In genomic region chr15:84947947-84948830, GRCh38 we compare ENCODE assay signal across 9 cellular contexts. TPM values are rescaled to one million over a fixed set of nuclear protein-coding genes. Genes with fewer than 3 reads are reported as not detected.
DNase-seq lines count a peak whose midpoint lies in the region; ATAC-seq, FAIRE-seq and TF ChIP-seq lines count a peak whose summit lies in the region.
"Had no signal": no experiment of that assay in that cellular context is flagged by ENCODE, and none has a peak within 500 bp of the region (broad histone marks: within the 10 kb centered on the region; RNA-seq: fewer than 3 reads in every experiment).

No MANE protein-coding gene starts in this region.

- H4K5ac ChIP-seq in IMR-90 (ENCODE audit: low read depth, low read length) = no peak overlapping the region

- WGBS in IMR-90 (ENCODE audit: extremely low coverage in 2 of 2, insufficient read length in 1 of 2), 2 experiments = no CpG with 5 or more reads among the region's 4 CpGs
- WGBS in mammary epithelial cell (ENCODE audit: low coverage, missing lambda C conversion rate) = 65% methylated on average over 4 of the region's 4 CpGs

- H3K4me2 ChIP-seq in IMR-90 (ENCODE audit: low read depth, low read length) = peak overlapping the region; percentile 24; the same call in 1 of the 2 replicates
- no peak overlapping the region for H3K4me2 ChIP-seq in mammary epithelial cell (ENCODE audit: insufficient read depth, low read depth, low read length)
- H3K4me2 ChIP-seq: neural progenitor cell had no signal

- H3K18ac ChIP-seq in IMR-90 (ENCODE audit: low read depth, low read length) = no peak overlapping the region

- H3K4me1 ChIP-seq in IMR-90 (ENCODE audit: control insufficient read depth, insufficient read depth, low read length) = peaks cover 8% of the 10 kb centered on the region; the same call in 1 of the 2 replicates
- peaks cover 8% of the 10 kb centered on the region for H3K4me1 ChIP-seq in mammary epithelial cell (ENCODE audit: insufficient read depth, low read length)
- H3K4me1 ChIP-seq: neural progenitor cell had no signal

- no peak for TF ChIP-seq POLR2A in IMR-90 (IDR thresholded peaks at IDR 0.05; ENCODE audit: low read depth, low read length)

- no peaks in the 10 kb centered on the region for H4K20me1 ChIP-seq in IMR-90 (ENCODE audit: insufficient read depth, low read length)
- no peaks in the 10 kb centered on the region for H4K20me1 ChIP-seq in mammary epithelial cell (ENCODE audit: insufficient read depth, low read length)

- H3K4me3 ChIP-seq in IMR-90 (ENCODE audit: insufficient read depth, low read depth, low read length) = no peak overlapping the region
- no peak overlapping the region for H3K4me3 ChIP-seq in mammary epithelial cell (replicated peaks in 1 of 3; ENCODE audit: insufficient read depth in 1 of 3, low read depth in 2 of 3, low read length in 3 of 3)
- H3K4me3 ChIP-seq: neural progenitor cell had no signal

- H2BK20ac ChIP-seq in IMR-90 (ENCODE audit: low read depth, low read length) = peak overlapping the region; percentile 66

- H3K27me3 ChIP-seq in IMR-90 (ENCODE audit: control insufficient read depth, insufficient read depth, low read length) (no peaks in the 10 kb centered on the region), mammary epithelial cell (ENCODE audit: insufficient read depth, low read length) (no peaks in the 10 kb centered on the region)
- H3K27me3 ChIP-seq: neural progenitor cell had no signal

- BruUV-seq in IMR-90 (replicated peaks; lab: Mats Ljungman, UMichigan) (no TSS peak), mammary epithelial cell (replicated peaks; lab: Mats Ljungman, UMichigan) (no TSS peak)

- H3K9me3 ChIP-seq in IMR-90 (ENCODE audit: control insufficient read depth, insufficient read depth, low read length) = no peaks in the 10 kb centered on the region
- H3K9me3 ChIP-seq in mammary epithelial cell (replicated peaks; ENCODE audit: insufficient read depth, low read length) = no peaks in the 10 kb centered on the region

- CTCF ChIA-PET in IMR-90 (lab: Yijun Ruan, JAX) = interaction anchor here (0.8 to 1.4 kb wide), 2 partner anchors 20 to 96 kb away, joined by 3 to 4 read pairs; no protein-coding TSS in a partner anchor
- CTCF ChIA-PET in mammary epithelial cell (lab: Charles Lee; ENCODE audit: low non-redundant PET) = no interaction called here

- no peaks in the 10 kb centered on the region for H3K79me2 ChIP-seq in mammary epithelial cell (ENCODE audit: insufficient read depth, low read length)

- H3K27ac ChIP-seq in IMR-90 (ENCODE audit: insufficient read depth, low read length) (peak overlapping the region; percentile 24; the same call in 1 of the 2 replicates), mammary epithelial cell (ENCODE audit: insufficient read depth, low read depth, low read length) (no peak overlapping the region)
- H3K27ac ChIP-seq: neural progenitor cell had no signal

- in situ Hi-C loops in IMR-90 (cut with MboI; ENCODE audit: low sequenced_read_pairs) = no loop called here
- in situ Hi-C loops in mammary epithelial cell (cut with MboI; ENCODE audit: low sequenced_read_pairs in 2 of 2) = no loop called here

- intact Hi-C loops in IMR-90 (cut with micrococcal nuclease) = no loop called here
- intact Hi-C loops in mammary epithelial cell (cut with micrococcal nuclease) = no loop called here

- peak overlapping the region; percentile 46; the same call in 1 of the 2 replicates for H3K4ac ChIP-seq in IMR-90 (ENCODE audit: low read depth, low read length)

- peak overlapping the region; percentile 38 for H2AK9ac ChIP-seq in IMR-90 (replicated peaks; ENCODE audit: low read depth, low read length, poor library complexity)

- peak overlapping the region; percentile 46; the same call in 1 of the 2 replicates for H2AK5ac ChIP-seq in IMR-90 (ENCODE audit: low read depth, low read length)

- H3K23ac ChIP-seq in IMR-90 (ENCODE audit: low read depth, low read length) = peak overlapping the region; percentile 57; the same call in 1 of the 2 replicates

- peak overlapping the region; percentile 42 for H2BK5ac ChIP-seq in IMR-90 (ENCODE audit: low read depth, low read length, poor library complexity, severe bottlenecking)

- ATAC-seq in IMR-90 (ENCODE audit: low read depth) = peak; percentile 92
- no peak for ATAC-seq in GM19455 (IDR thresholded peaks at IDR 0.05; ENCODE audit: unreplicated experiment)

- POLR2A ChIA-PET in IMR-90 (lab: Charles Lee; ENCODE audit: unreplicated experiment) = no interaction called here

- H3K9ac ChIP-seq in IMR-90 (ENCODE audit: low read depth, low read length) (no peak overlapping the region), mammary epithelial cell (ENCODE audit: insufficient read depth, low read length) (no peak overlapping the region)
- H3K9ac ChIP-seq: neural progenitor cell had no signal

- DNase-seq in IMR-90 = peak; percentile 96
- DNase-seq in mammary epithelial cell = peak; percentile 77
- DNase-seq in kidney glomerular epithelial cell (lab: John Stamatoyannopoulos, UW) = peak; percentile 38
- DNase-seq in urothelium cell line (ENCODE audit: low spot score) = peak; percentile 77
- DNase-seq in GDM1 (lab: John Stamatoyannopoulos, UW) = no peak
- no peak for DNase-seq in mesenteric fat pad (ENCODE audit: low spot score)
- DNase-seq: activated CD4-positive, alpha-beta T cell treated with anti-CD3 and anti-CD28 coated beads, Interleukin-2, amount 10 ng/mL, durations not matched to agents 7 days and 5 days had no signal

- peak overlapping the region; percentile 36 for H3K14ac ChIP-seq in IMR-90 (replicated peaks; ENCODE audit: low read depth, low read length)

- peak overlapping the region; percentile 56 for H2BK120ac ChIP-seq in IMR-90 (ENCODE audit: low read depth, low read length)

- peaks cover 0 to 2% of the 10 kb centered on the region in 2 experiments; a peak in 1 of 4 replicates for H3K79me1 ChIP-seq in IMR-90 (ENCODE audit: low read depth in 1 of 2, low read length in 2 of 2)

- no peak overlapping the region for H4K91ac ChIP-seq in IMR-90 (ENCODE audit: insufficient read depth, low read depth, low read length)

- H3K9me1 ChIP-seq in IMR-90 (ENCODE audit: insufficient read depth, low read length) = peaks cover 19% of the 10 kb centered on the region

- 0 out of 3 replicates have a peak overlapping the region, but pooled peaks have one; percentile 1 for H2BK15ac ChIP-seq in IMR-90 (ENCODE audit: low read depth, low read length)

- H3K56ac ChIP-seq in IMR-90 (ENCODE audit: extremely low read depth, insufficient read depth, low read length) = no peak overlapping the region

- H3K36me3 ChIP-seq in IMR-90 (ENCODE audit: control insufficient read depth, insufficient read depth, low read length) = no peaks in the 10 kb centered on the region
- no peaks in the 10 kb centered on the region for H3K36me3 ChIP-seq in mammary epithelial cell (ENCODE audit: insufficient read depth, low read length)
- H3K36me3 ChIP-seq: neural progenitor cell had no signal

- TF ChIP-seq CTCF in IMR-90 (conservative IDR thresholded peaks at IDR 0.05; ENCODE audit: low read depth, low read length) = no peak
- TF ChIP-seq CTCF in mammary epithelial cell (conservative IDR thresholded peaks at IDR 0.05 in 1 of 2, IDR thresholded peaks at IDR 0.05 in 1 of 2; ENCODE audit: extremely low read depth in 1 of 2, insufficient read depth in 1 of 2, low read depth in 1 of 2, low read length in 2 of 2) = no peak

- no peak for TF ChIP-seq RAD21 in IMR-90 (IDR thresholded peaks at IDR 0.05; ENCODE audit: low read length)

- dilution Hi-C loops in IMR-90 (cut with HindIII; ENCODE audit: low sequenced_read_pairs, unreplicated experiment) = no loop called here
- dilution Hi-C loops in mammary epithelial cell (cut with HindIII; ENCODE audit: low sequenced_read_pairs) = no loop called here

- peak overlapping the region in 1 of 2 experiments; percentile 34; a peak in 2 of 4 replicates for H4K8ac ChIP-seq in IMR-90 (ENCODE audit: low read depth in 2 of 2, low read length in 2 of 2)

- H2AFZ ChIP-seq in IMR-90 (replicated peaks; ENCODE audit: low read length, poor library complexity) = peak overlapping the region; percentile 33
- H2AFZ ChIP-seq in mammary epithelial cell (ENCODE audit: low read depth, low read length) = no peak overlapping the region
- H2AFZ ChIP-seq: neural progenitor cell had no signal

- FAIRE-seq in urothelium cell line (lab: Jason Lieb, UNC) = no peak

TF ChIP-seq in IMR-90, 13 proteins besides CTCF, POLR2A, EP300 and RAD21 (continues in another document):
- TF ChIP-seq MAZ (IDR thresholded peaks at IDR 0.05; ENCODE audit: borderline replicate concordance, low read depth, low read length) = peak; percentile 62; the same call in 1 of the 2 replicates
- peak; percentile 23; the same call in 1 of the 2 replicates for TF ChIP-seq BHLHE40 (IDR thresholded peaks at IDR 0.05; ENCODE audit: low read depth, low read length)
- TF ChIP-seq NFE2L2 (IDR thresholded peaks at IDR 0.05; ENCODE audit: low read depth, low read length) = peak; percentile 25; the same call in 1 of the 2 replicates
- no peak for TF ChIP-seq MXI1 (IDR thresholded peaks at IDR 0.05; ENCODE audit: borderline replicate concordance, low read depth, low read length)
- no peak for TF ChIP-seq RFX5 (IDR thresholded peaks at IDR 0.05; ENCODE audit: low read depth, low read length)
- TF ChIP-seq MAFK (IDR thresholded peaks at IDR 0.05; ENCODE audit: low read depth, low read length) = peak; percentile 20; the same call in 1 of the 2 replicates
- no peak for TF ChIP-seq CHD1 (IDR thresholded peaks at IDR 0.05; ENCODE audit: low read depth, low read length)
- TF ChIP-seq SMC3 (IDR thresholded peaks at IDR 0.05; ENCODE audit: low read depth, low read length) = 0 out of 2 replicates have a peak, but pooled peaks have one; percentile 1
- TF ChIP-seq FOS (IDR thresholded peaks at IDR 0.05; ENCODE audit: low read depth, low read length) = peak; percentile 53; the same call in 1 of the 2 replicates
- TF ChIP-seq CEBPB (IDR thresholded peaks at IDR 0.05; ENCODE audit: low read depth, low read length) = no peak; the same call in 1 of the 2 replicates
- no peak for TF ChIP-seq ELK1 (IDR thresholded peaks at IDR 0.05; ENCODE audit: borderline replicate concordance, low read depth, low read length)

RNA-seq across cellular contexts. Expression of gene PDE8A, which starts 33.5 kb away (rescaled TPM):
- total RNA-seq in IMR-90 (2012; rRNA removed) (32.4 and 40.3 TPM in 2 replicates), mammary epithelial cell (10 to 100 TPM; 19.3 to 26.8 TPM), mesenteric fat pad (80.4 TPM)
- polyA plus RNA-seq in IMR-90 (2012; rRNA removed) (27.9 and 35.9 TPM in 2 replicates), mammary epithelial cell (22.9 TPM)
- polyA plus RNA-seq in IMR-90 (2012; cell fraction: cytosol; rRNA removed) = 6.7 and 13.5 TPM in 2 replicates
- polyA plus RNA-seq in IMR-90 (2012; cell fraction: nucleus; rRNA removed; ENCODE audit: low replicate concordance) = 26.0 and 126 TPM in 2 replicates
- polyA minus RNA-seq in mammary epithelial cell = 79.3 TPM

Comparison
In these comparisons a context has a peak if more than half of its experiments do, and no peak if none do; other contexts are left out.
1. DNase-seq: peak in IMR-90 (single experiment), mammary epithelial cell (single experiment), kidney glomerular epithelial cell (single experiment) and urothelium cell line (single experiment); none in GDM1 (single experiment) and mesenteric fat pad (single experiment).